In genomic region chr11:119085523-119085878, GRCh38 we compare ENCODE assay signal across 8 cellular contexts. TPM values are rescaled to one million over a fixed set of nuclear protein-coding genes. Genes with fewer than 3 reads are reported as not detected.
DNase-seq lines count a peak whose midpoint lies in the region; ATAC-seq and TF ChIP-seq lines count a peak whose summit lies in the region.

No MANE protein-coding gene starts in this region.

- peaks cover 24% of the 10 kb centered on the region for H3K36me3 Mint-ChIP-seq in activated B cell treated with CpG ODN at 0.5 μM for 24 hours (ENCODE audit: low read depth)

- TF ChIP-seq CTCF in DND-41 (IDR thresholded peaks at IDR 0.05; ENCODE audit: borderline replicate concordance, extremely low read depth, low read length, poor library complexity, severe bottlenecking) (no peak), activated B cell treated with CpG ODN at 0.5 μM for 24 hours (IDR thresholded peaks at IDR 0.05) (no peak), esophagus squamous epithelium (IDR thresholded peaks at IDR 0.05) (no peak), psoas muscle (IDR thresholded peaks at IDR 0.05) (no peak)

- peak overlapping the region; percentile 93 for H3K27ac Mint-ChIP-seq in activated B cell treated with CpG ODN at 0.5 μM for 24 hours

- H3K4me3 Mint-ChIP-seq in activated B cell treated with CpG ODN at 0.5 μM for 24 hours = peak overlapping the region; percentile 95

- peak overlapping the region; percentile 89 for H3K4me2 ChIP-seq in DND-41 (ENCODE audit: insufficient read depth, low read length)

- DNase-seq in DND-41 = no peak
- DNase-seq in activated B cell treated with CpG ODN at 0.5 μM for 24 hours = no peak
- DNase-seq in esophagus squamous epithelium (lab: John Stamatoyannopoulos, UW) = no peak
- no peak for DNase-seq in psoas muscle
- DNase-seq in NCI-H146 (lab: John Stamatoyannopoulos, UW) = no peak
- DNase-seq in middle frontal gyrus (ENCODE audit: extremely low spot score, low spot score) = no peak

- CTCF ChIA-PET in activated B cell treated with CpG ODN at 0.5 μM for 24 hours (lab: Charles Lee) = interaction anchor here (0.7 to 0.9 kb wide), 4 partner anchors 9 to 1250 kb away, joined by 3 to 5 read pairs (median 4); a partner anchor contains a TSS

- no peaks in the 10 kb centered on the region for H3K27me3 Mint-ChIP-seq in activated B cell treated with CpG ODN at 0.5 μM for 24 hours

- peaks cover 21% of the 10 kb centered on the region for H3K4me1 ChIP-seq in DND-41 (ENCODE audit: insufficient read depth, low read length)
- peaks cover 13 to 32% (median 16%) of the 10 kb centered on the region in 3 donors for H3K4me1 ChIP-seq in esophagus squamous epithelium
- H3K4me1 ChIP-seq in psoas muscle = peaks cover 8% of the 10 kb centered on the region

- peak overlapping the region; percentile 89 for H3K27ac ChIP-seq in DND-41 (ENCODE audit: low read length)
- H3K27ac ChIP-seq in esophagus squamous epithelium = peak overlapping the region; percentile 87 to 98 (median 94)
- peak overlapping the region; percentile 95 for H3K27ac ChIP-seq in psoas muscle

- 2 to 27% methylated on average over 1 to 9 of the region's 10 CpGs for WGBS in esophagus squamous epithelium, 2 donors
- 2 to 4% (median 2%) methylated on average over 10 of the region's 10 CpGs for WGBS in psoas muscle, 3 donors

- H3K4me3 ChIP-seq in DND-41 (ENCODE audit: low read depth in 1 of 2, low read length in 2 of 2) (peak overlapping the region; percentile 62 to 91), esophagus squamous epithelium (peak overlapping the region; percentile 63 to 95 (median 82)), psoas muscle (peak overlapping the region; percentile 79)

- H3K9me3 Mint-ChIP-seq in activated B cell treated with CpG ODN at 0.5 μM for 24 hours = no peaks in the 10 kb centered on the region

- H2AFZ ChIP-seq in DND-41 (ENCODE audit: low read depth, low read length) = peak overlapping the region; percentile 91

- H3K4me1 Mint-ChIP-seq in activated B cell treated with CpG ODN at 0.5 μM for 24 hours = peaks cover 17% of the 10 kb centered on the region

- H3K9me3 ChIP-seq in DND-41 (ENCODE audit: insufficient read depth, low read length, severe bottlenecking) (no peaks in the 10 kb centered on the region), esophagus squamous epithelium (no peaks in the 10 kb centered on the region), psoas muscle (no peaks in the 10 kb centered on the region)

- peaks cover 9% of the 10 kb centered on the region; the same call in 1 of the 2 replicates for H4K20me1 ChIP-seq in DND-41 (ENCODE audit: insufficient read depth, low read length)

- no peak for TF ChIP-seq POLR2A in esophagus squamous epithelium (IDR thresholded peaks at IDR 0.05)

- no peak; the same call in 2 of the 3 replicates for ATAC-seq in DND-41 (ENCODE audit: insufficient read depth, low read depth)
- ATAC-seq in HG02642 (IDR thresholded peaks at IDR 0.05; ENCODE audit: poor library complexity, unreplicated experiment) = peak; percentile 5
- no peak for ATAC-seq in activated B cell treated with CpG ODN at 0.5 μM for 24 hours (ENCODE audit: low read depth)
- ATAC-seq in psoas muscle = no peak
- ATAC-seq in HG03378 (IDR thresholded peaks at IDR 0.05; ENCODE audit: unreplicated experiment) = no peak

- POLR2A ChIA-PET in activated B cell treated with CpG ODN at 0.5 μM for 24 hours (lab: Charles Lee) = interaction anchor here (0.6 to 4.1 kb wide), 21 partner anchors 9 to 667 kb away, joined by 3 to 69 read pairs (median 5); partner anchors contain the start of genes ARCN1, BCL9L, C2CD2L and DPAGT1

- intact Hi-C loops in activated B cell treated with CpG ODN at 0.5 μM for 24 hours (cut with micrococcal nuclease) (loop anchor here (1.0 to 2.0 kb wide), 4 partner anchors 10 to 67 kb away; partner anchors contain the start of genes DPAGT1, RPS25, TRAPPC4 and VPS11), esophagus squamous epithelium (cut with DNase I) (no loop called here), psoas muscle (cut with DNase I) (no loop called here)

- H3K9ac ChIP-seq in DND-41 (ENCODE audit: low read depth, low read length) = peak overlapping the region; percentile 67

- peaks cover 33% of the 10 kb centered on the region for H3K79me2 ChIP-seq in DND-41 (ENCODE audit: insufficient read depth, low read length)

- H3K27me3 ChIP-seq in DND-41 (ENCODE audit: insufficient read depth, low read length, poor library complexity) = no peaks in the 10 kb centered on the region
- H3K27me3 ChIP-seq in esophagus squamous epithelium = no peaks in the 10 kb centered on the region
- no peaks in the 10 kb centered on the region for H3K27me3 ChIP-seq in psoas muscle (ENCODE audit: insufficient read depth in 3 of 3, low read length in 2 of 3)

- H3K36me3 ChIP-seq in DND-41 (ENCODE audit: insufficient read depth, low read length) = peaks cover 29% of the 10 kb centered on the region
- peaks cover 10 to 25% (median 13%) of the 10 kb centered on the region in 3 donors for H3K36me3 ChIP-seq in esophagus squamous epithelium
- H3K36me3 ChIP-seq in psoas muscle (ENCODE audit: insufficient read depth in 1 of 2, low read depth in 1 of 2) = peaks cover 0 to 40% of the 10 kb centered on the region in 2 donors

RNA-seq across cellular contexts. Expression of gene HMBS, which starts 0.8 kb away (rescaled TPM):
- total RNA-seq in activated B cell treated with CpG ODN at 0.5 μM for 24 hours (17.5 and 26.9 TPM in 2 replicates), esophagus squamous epithelium (10 to 100 TPM in 3 of 4 donors, 1 to 10 TPM in 1; 9.9 to 22.1 (median 14.2) TPM), psoas muscle (10 to 100 TPM; 18.1 to 33.3 (median 25.8) TPM)
- polyA plus RNA-seq in psoas muscle = 10 to 100 TPM; 38.3 to 45.3 (median 40.4) TPM

RNA-seq across cellular contexts. Expression of gene DPAGT1, which starts 16.2 kb away (rescaled TPM):
- total RNA-seq in activated B cell treated with CpG ODN at 0.5 μM for 24 hours (31.0 and 33.1 TPM in 2 replicates), esophagus squamous epithelium (10 to 100 TPM; 18.5 to 29.9 (median 26.7) TPM), psoas muscle (10 to 100 TPM in 3 of 4 donors, 1 to 10 TPM in 1; 9.4 to 12.9 (median 12.3) TPM)
- 10 to 100 TPM; 12.1 to 38.7 (median 27.3) TPM for polyA plus RNA-seq in psoas muscle

RNA-seq across cellular contexts. Expression of gene VPS11, which starts 17.9 kb away (rescaled TPM):
- total RNA-seq in activated B cell treated with CpG ODN at 0.5 μM for 24 hours = 49.6 and 53.6 TPM in 2 replicates
- 10 to 100 TPM; 15.2 to 28.4 (median 18.2) TPM for total RNA-seq in esophagus squamous epithelium
- 10 to 100 TPM; 16.2 to 25.4 (median 19.6) TPM for total RNA-seq in psoas muscle
- 10 to 100 TPM; 16.4 to 23.2 (median 21.8) TPM for polyA plus RNA-seq in psoas muscle

RNA-seq across cellular contexts. Expression of gene C2CD2L, which starts 21.6 kb away (rescaled TPM):
- total RNA-seq in activated B cell treated with CpG ODN at 0.5 μM for 24 hours = 6.5 and 6.7 TPM in 2 replicates
- total RNA-seq in esophagus squamous epithelium = 10 to 100 TPM in 1 of 4 donors, 1 to 10 TPM in 3; 5.1 to 12.8 (median 8.0) TPM
- total RNA-seq in psoas muscle = 10 to 100 TPM; 10.9 to 16.8 (median 15.0) TPM
- polyA plus RNA-seq in psoas muscle = 10 to 100 TPM; 14.5 to 28.7 (median 15.2) TPM

RNA-seq across cellular contexts. Expression of gene HYOU1, which starts 28.5 kb away (rescaled TPM):
- total RNA-seq in activated B cell treated with CpG ODN at 0.5 μM for 24 hours = 120 and 122 TPM in 2 replicates
- total RNA-seq in esophagus squamous epithelium = 10 to 100 TPM; 44.1 to 93.8 (median 65.4) TPM
- total RNA-seq in psoas muscle = 10 to 100 TPM; 24.1 to 40.1 (median 33.2) TPM
- 10 to 100 TPM; 21.2 to 46.2 (median 30.0) TPM for polyA plus RNA-seq in psoas muscle
